Comparison of ENCODE assay signal across 1 cellular context in the genomic region with DNA sequence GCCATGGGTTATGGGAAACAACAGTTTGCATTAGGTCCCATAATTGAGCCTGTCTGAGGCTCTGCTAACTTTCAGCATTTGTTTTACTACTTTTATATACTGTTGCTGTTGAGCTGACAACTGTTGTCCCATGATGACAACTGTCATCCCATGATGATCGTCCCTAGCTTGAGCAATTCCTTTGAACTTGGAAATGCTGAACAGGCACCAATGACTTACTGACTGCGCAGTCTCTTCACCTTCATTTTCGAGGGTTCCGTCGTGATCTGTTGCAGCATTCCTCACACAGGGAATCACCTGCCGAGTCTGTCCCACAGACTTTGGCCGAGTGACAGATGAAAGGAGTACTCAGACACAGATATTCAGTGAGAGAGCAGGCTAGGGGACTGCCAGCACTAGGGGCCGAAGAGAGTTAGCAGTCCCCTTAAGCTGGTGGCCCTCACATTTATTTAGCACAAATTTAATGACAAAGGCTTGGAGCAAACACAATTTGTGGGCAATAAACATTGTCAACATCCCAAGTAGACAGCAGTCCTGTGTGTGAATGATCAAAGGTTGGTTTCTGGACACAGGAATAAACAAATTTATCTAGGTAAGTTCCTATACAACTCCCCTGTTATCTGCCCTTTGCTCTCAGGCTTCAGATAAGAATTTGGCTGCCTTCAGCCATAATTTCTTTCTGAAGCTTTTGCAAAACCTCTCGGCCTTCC.
TF ChIP-seq lines count a peak whose summit lies in the region.

No MANE protein-coding gene starts in this region.

TF ChIP-seq in HepG2, 621 proteins besides CTCF, POLR2A, EP300 and RAD21 (continued from another document and continues in another):
- peak; percentile 99 for TF ChIP-seq ZNF280D (CRISPR knock-in tag; IDR thresholded peaks at IDR 0.05)
- TF ChIP-seq ZNF646 (CRISPR knock-in tag; IDR thresholded peaks at IDR 0.05), result 0 out of 2 replicates have a peak, but pooled peaks have one; percentile 59
- TF ChIP-seq, protein P1, sequence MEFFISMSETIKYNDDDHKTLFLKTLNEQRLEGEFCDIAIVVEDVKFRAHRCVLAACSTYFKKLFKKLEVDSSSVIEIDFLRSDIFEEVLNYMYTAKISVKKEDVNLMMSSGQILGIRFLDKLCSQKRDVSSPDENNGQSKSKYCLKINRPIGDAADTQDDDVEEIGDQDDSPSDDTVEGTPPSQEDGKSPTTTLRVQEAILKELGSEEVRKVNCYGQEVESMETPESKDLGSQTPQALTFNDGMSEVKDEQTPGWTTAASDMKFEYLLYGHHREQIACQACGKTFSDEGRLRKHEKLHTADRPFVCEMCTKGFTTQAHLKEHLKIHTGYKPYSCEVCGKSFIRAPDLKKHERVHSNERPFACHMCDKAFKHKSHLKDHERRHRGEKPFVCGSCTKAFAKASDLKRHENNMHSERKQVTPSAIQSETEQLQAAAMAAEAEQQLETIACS (CRISPR knock-in tag; IDR thresholded peaks at IDR 0.05), result no peak
- TF ChIP-seq TARDBP (CRISPR knock-in tag; IDR thresholded peaks at IDR 0.05), result peak; percentile 49; the same call in 1 of the 2 replicates
- TF ChIP-seq PITX1 (CRISPR knock-in tag; IDR thresholded peaks at IDR 0.05), result 0 out of 2 replicates have a peak, but pooled peaks have one; percentile 30
- TF ChIP-seq ZNF33B (CRISPR knock-in tag; IDR thresholded peaks at IDR 0.05), result 0 out of 2 replicates have a peak, but pooled peaks have one; percentile 28
- TF ChIP-seq, protein P2, sequence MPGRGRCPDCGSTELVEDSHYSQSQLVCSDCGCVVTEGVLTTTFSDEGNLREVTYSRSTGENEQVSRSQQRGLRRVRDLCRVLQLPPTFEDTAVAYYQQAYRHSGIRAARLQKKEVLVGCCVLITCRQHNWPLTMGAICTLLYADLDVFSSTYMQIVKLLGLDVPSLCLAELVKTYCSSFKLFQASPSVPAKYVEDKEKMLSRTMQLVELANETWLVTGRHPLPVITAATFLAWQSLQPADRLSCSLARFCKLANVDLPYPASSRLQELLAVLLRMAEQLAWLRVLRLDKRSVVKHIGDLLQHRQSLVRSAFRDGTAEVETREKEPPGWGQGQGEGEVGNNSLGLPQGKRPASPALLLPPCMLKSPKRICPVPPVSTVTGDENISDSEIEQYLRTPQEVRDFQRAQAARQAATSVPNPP (CRISPR knock-in tag; IDR thresholded peaks at IDR 0.05), result 0 out of 2 replicates have a peak, but pooled peaks have one; percentile 14
- TF ChIP-seq ZBTB7A (CRISPR knock-in tag; IDR thresholded peaks at IDR 0.05), result 0 out of 2 replicates have a peak, but pooled peaks have one; percentile 38
- TF ChIP-seq, protein P3, sequence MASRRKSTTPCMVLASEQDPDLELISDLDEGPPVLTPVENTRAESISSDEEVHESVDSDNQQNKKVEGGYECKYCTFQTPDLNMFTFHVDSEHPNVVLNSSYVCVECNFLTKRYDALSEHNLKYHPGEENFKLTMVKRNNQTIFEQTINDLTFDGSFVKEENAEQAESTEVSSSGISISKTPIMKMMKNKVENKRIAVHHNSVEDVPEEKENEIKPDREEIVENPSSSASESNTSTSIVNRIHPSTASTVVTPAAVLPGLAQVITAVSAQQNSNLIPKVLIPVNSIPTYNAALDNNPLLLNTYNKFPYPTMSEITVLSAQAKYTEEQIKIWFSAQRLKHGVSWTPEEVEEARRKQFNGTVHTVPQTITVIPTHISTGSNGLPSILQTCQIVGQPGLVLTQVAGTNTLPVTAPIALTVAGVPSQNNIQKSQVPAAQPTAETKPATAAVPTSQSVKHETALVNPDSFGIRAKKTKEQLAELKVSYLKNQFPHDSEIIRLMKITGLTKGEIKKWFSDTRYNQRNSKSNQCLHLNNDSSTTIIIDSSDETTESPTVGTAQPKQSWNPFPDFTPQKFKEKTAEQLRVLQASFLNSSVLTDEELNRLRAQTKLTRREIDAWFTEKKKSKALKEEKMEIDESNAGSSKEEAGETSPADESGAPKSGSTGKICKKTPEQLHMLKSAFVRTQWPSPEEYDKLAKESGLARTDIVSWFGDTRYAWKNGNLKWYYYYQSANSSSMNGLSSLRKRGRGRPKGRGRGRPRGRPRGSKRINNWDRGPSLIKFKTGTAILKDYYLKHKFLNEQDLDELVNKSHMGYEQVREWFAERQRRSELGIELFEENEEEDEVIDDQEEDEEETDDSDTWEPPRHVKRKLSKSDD (CRISPR knock-in tag; IDR thresholded peaks at IDR 0.05; ENCODE audit: low read depth), result no peak
- TF ChIP-seq ZNF232 (CRISPR knock-in tag; IDR thresholded peaks at IDR 0.05; ENCODE audit: borderline replicate concordance), result peak; percentile 63; the same call in 1 of the 2 replicates
- TF ChIP-seq ZNF264 (CRISPR knock-in tag; IDR thresholded peaks at IDR 0.05), result peak; percentile 68; the same call in 1 of the 2 replicates
- TF ChIP-seq CBFB (CRISPR knock-in tag; IDR thresholded peaks at IDR 0.05), result no peak
- TF ChIP-seq ZFP1 (CRISPR knock-in tag; IDR thresholded peaks at IDR 0.05), result peak; percentile 66
- no peak for TF ChIP-seq SOX6 (IDR thresholded peaks at IDR 0.05)
- TF ChIP-seq SOX6 (CRISPR knock-in tag; IDR thresholded peaks at IDR 0.05), result peak; percentile 66
- TF ChIP-seq SMYD3 (CRISPR knock-in tag; IDR thresholded peaks at IDR 0.05), result 0 out of 2 replicates have a peak, but pooled peaks have one; percentile 13
- peak; percentile 24; the same call in 1 of the 2 replicates for TF ChIP-seq HES4 (CRISPR knock-in tag; IDR thresholded peaks at IDR 0.05; ENCODE audit: borderline replicate concordance)
- TF ChIP-seq HNF4G (IDR thresholded peaks at IDR 0.05; ENCODE audit: borderline replicate concordance, low read depth, low read length), result peak; percentile 76
- no peak for TF ChIP-seq HNF4G (CRISPR knock-in tag; IDR thresholded peaks at IDR 0.05; ENCODE audit: borderline replicate concordance, low read depth)
- TF ChIP-seq, protein P4, sequence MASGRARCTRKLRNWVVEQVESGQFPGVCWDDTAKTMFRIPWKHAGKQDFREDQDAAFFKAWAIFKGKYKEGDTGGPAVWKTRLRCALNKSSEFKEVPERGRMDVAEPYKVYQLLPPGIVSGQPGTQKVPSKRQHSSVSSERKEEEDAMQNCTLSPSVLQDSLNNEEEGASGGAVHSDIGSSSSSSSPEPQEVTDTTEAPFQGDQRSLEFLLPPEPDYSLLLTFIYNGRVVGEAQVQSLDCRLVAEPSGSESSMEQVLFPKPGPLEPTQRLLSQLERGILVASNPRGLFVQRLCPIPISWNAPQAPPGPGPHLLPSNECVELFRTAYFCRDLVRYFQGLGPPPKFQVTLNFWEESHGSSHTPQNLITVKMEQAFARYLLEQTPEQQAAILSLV (CRISPR knock-in tag; IDR thresholded peaks at IDR 0.05; ENCODE audit: borderline replicate concordance), result no peak
- TF ChIP-seq, protein P5, sequence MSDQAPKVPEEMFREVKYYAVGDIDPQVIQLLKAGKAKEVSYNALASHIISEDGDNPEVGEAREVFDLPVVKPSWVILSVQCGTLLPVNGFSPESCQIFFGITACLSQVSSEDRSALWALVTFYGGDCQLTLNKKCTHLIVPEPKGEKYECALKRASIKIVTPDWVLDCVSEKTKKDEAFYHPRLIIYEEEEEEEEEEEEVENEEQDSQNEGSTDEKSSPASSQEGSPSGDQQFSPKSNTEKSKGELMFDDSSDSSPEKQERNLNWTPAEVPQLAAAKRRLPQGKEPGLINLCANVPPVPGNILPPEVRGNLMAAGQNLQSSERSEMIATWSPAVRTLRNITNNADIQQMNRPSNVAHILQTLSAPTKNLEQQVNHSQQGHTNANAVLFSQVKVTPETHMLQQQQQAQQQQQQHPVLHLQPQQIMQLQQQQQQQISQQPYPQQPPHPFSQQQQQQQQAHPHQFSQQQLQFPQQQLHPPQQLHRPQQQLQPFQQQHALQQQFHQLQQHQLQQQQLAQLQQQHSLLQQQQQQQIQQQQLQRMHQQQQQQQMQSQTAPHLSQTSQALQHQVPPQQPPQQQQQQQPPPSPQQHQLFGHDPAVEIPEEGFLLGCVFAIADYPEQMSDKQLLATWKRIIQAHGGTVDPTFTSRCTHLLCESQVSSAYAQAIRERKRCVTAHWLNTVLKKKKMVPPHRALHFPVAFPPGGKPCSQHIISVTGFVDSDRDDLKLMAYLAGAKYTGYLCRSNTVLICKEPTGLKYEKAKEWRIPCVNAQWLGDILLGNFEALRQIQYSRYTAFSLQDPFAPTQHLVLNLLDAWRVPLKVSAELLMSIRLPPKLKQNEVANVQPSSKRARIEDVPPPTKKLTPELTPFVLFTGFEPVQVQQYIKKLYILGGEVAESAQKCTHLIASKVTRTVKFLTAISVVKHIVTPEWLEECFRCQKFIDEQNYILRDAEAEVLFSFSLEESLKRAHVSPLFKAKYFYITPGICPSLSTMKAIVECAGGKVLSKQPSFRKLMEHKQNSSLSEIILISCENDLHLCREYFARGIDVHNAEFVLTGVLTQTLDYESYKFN (CRISPR knock-in tag; conservative IDR thresholded peaks at IDR 0.05), result peak; percentile 68
- TF ChIP-seq XBP1 (CRISPR knock-in tag; IDR thresholded peaks at IDR 0.05), result no peak
- 0 out of 2 replicates have a peak, but pooled peaks have one; percentile 72 for TF ChIP-seq ZNF556 (CRISPR knock-in tag; IDR thresholded peaks at IDR 0.05; ENCODE audit: borderline replicate concordance)
- TF ChIP-seq SCMH1 (CRISPR knock-in tag; IDR thresholded peaks at IDR 0.05; ENCODE audit: borderline replicate concordance), result no peak
- peak; percentile 91; the same call in 1 of the 2 replicates for TF ChIP-seq ZNF737 (CRISPR knock-in tag; IDR thresholded peaks at IDR 0.05; ENCODE audit: borderline replicate concordance)
- TF ChIP-seq HOXA5 (CRISPR knock-in tag; IDR thresholded peaks at IDR 0.05), result peak; percentile 42; the same call in 1 of the 2 replicates
- TF ChIP-seq U2AF2 (IDR thresholded peaks at IDR 0.05; ENCODE audit: low read depth, low read length), result 0 out of 2 replicates have a peak, but pooled peaks have one; percentile 53
- TF ChIP-seq FOXA1 (IDR thresholded peaks at IDR 0.05), result no peak
- peak; percentile 48; the same call in 1 of the 2 replicates for TF ChIP-seq FOXA1 (CRISPR knock-in tag; IDR thresholded peaks at IDR 0.05)
- peak; percentile 65; the same call in 1 of the 2 replicates for TF ChIP-seq ZNF280B (CRISPR knock-in tag; IDR thresholded peaks at IDR 0.05; ENCODE audit: borderline replicate concordance)
- TF ChIP-seq ZNF614 (CRISPR knock-in tag; IDR thresholded peaks at IDR 0.05; ENCODE audit: borderline replicate concordance), result 0 out of 2 replicates have a peak, but pooled peaks have one; percentile 20
